ENCODE assay signal across 1 cellular context in the genomic region with DNA sequence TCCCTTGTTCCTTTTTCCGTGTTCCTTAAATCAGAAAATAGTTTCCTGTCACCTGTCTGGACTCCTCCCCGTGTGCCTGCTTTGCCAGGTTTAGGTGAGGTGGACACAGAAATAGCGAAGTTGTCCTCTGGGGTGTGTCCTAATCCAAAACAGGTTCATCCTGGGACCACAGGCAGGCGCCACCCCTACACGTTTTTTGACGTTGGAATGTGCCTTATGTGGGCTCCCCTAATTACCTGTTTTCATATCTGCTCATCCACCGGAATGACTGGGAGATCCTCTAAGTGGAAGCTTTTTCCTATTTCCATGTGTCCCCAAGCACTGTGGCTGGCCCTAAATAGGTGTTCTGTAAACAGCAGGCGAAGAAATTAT.
TF ChIP-seq lines count a peak whose summit lies in the region.

No MANE protein-coding gene starts in this region.

TF ChIP-seq in K562, 482 proteins besides CTCF, POLR2A, EP300 and RAD21:
- TF ChIP-seq BCOR (IDR thresholded peaks at IDR 0.05), result 0 out of 2 replicates have a peak, but pooled peaks have one; percentile 18
- TF ChIP-seq MXI1 (IDR thresholded peaks at IDR 0.05; ENCODE audit: low read depth, low read length), result no peak
